In the genomic region with DNA sequence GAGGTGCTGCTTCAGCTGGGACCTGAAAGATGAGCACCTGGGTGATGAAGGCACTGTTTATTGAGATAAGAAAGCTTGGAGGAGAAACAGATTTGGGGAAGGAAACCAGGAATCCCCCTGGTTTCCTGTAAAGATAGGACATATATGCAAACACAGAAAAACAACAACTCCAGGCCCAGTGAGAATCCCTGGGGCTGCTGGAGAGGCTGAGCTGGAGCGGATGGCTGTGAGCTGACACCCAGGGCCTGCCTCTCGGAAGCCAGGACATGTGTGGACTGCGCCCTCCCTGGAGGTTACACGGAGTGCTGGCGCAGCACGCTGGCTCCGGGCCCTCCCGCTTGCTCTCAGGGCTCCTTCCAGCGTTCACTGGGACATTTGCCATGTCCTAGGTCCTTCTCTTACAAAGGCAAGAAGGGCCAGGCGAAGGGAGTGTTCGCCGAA, we compare ENCODE assay signal across 1 cellular context.
TF ChIP-seq lines count a peak whose summit lies in the region.

No MANE protein-coding gene starts in this region.

TF ChIP-seq in IMR-90, 13 proteins besides CTCF, POLR2A, EP300 and RAD21:
- TF ChIP-seq, protein P1, sequence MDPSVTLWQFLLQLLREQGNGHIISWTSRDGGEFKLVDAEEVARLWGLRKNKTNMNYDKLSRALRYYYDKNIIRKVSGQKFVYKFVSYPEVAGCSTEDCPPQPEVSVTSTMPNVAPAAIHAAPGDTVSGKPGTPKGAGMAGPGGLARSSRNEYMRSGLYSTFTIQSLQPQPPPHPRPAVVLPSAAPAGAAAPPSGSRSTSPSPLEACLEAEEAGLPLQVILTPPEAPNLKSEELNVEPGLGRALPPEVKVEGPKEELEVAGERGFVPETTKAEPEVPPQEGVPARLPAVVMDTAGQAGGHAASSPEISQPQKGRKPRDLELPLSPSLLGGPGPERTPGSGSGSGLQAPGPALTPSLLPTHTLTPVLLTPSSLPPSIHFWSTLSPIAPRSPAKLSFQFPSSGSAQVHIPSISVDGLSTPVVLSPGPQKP (IDR thresholded peaks at IDR 0.05; ENCODE audit: borderline replicate concordance, low read depth, low read length): no peak
- TF ChIP-seq NFE2L2 (IDR thresholded peaks at IDR 0.05; ENCODE audit: low read depth, low read length): no peak
- TF ChIP-seq RFX5 (IDR thresholded peaks at IDR 0.05; ENCODE audit: low read depth, low read length): no peak
- no peak for TF ChIP-seq SMC3 (IDR thresholded peaks at IDR 0.05; ENCODE audit: low read depth, low read length)
- no peak for TF ChIP-seq CEBPB (IDR thresholded peaks at IDR 0.05; ENCODE audit: low read depth, low read length)
- TF ChIP-seq CHD1 (IDR thresholded peaks at IDR 0.05; ENCODE audit: low read depth, low read length): no peak
